1 cellular context compared by ENCODE assay signal in the genomic region with DNA sequence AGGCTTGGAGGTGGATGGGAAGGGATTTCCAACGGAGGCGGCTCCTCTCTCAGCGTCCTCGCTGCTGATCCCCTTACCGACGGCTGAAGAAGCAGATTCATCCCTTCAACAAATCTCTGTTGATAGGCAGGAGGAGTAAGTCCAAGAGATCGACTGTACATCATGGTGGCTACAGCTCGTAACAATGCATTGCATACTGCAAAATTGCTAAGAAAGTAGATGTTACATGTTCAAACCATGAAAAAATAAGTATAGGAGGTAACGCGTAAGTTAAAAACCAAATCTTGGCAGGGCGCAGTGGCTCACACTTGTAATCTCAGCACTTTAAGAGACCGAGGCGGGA.
A peak's percentile ranks its signal among the peaks of the same experiment; 100 is the strongest.
TF ChIP-seq lines count a peak whose summit lies in the region.

No MANE protein-coding gene starts in this region.

TF ChIP-seq in K562, 482 proteins besides CTCF, POLR2A, EP300 and RAD21 (continued from another document and continues in another):
- TF ChIP-seq CUX1 (CRISPR knock-in tag; IDR thresholded peaks at IDR 0.05) (no peak), ZNF583 (CRISPR knock-in tag; IDR thresholded peaks at IDR 0.05) (no peak), KLF10 (CRISPR knock-in tag; IDR thresholded peaks at IDR 0.05) (no peak), CBX1 (IDR thresholded peaks at IDR 0.05; ENCODE audit: low read depth) (no peak), HNRNPUL1 (IDR thresholded peaks at IDR 0.05; ENCODE audit: low read length) (no peak), MEF2D (tag; conservative IDR thresholded peaks at IDR 0.05; ENCODE audit: low read depth) (no peak), NCOA4 (IDR thresholded peaks at IDR 0.05; ENCODE audit: partially characterized antibody) (no peak), ZNF561 (CRISPR knock-in tag; conservative IDR thresholded peaks at IDR 0.05) (no peak), SPI1 (IDR thresholded peaks at IDR 0.05; ENCODE audit: borderline replicate concordance, low read depth, low read length) (no peak), THAP12 (CRISPR knock-in tag; IDR thresholded peaks at IDR 0.05) (0 out of 2 replicates have a peak, but pooled peaks have one; percentile 10), GTF2E2 (tag; IDR thresholded peaks at IDR 0.05) (no peak), THAP7 (CRISPR knock-in tag; IDR thresholded peaks at IDR 0.05) (no peak), SLC30A9 (CRISPR knock-in tag; IDR thresholded peaks at IDR 0.05) (no peak), SMARCA5 (IDR thresholded peaks at IDR 0.05) (no peak), XRCC5 (IDR thresholded peaks at IDR 0.05; ENCODE audit: low read depth, low read length) (no peak), MAFK (IDR thresholded peaks at IDR 0.05; ENCODE audit: low read length) (no peak), WHSC1 (IDR thresholded peaks at IDR 0.05; ENCODE audit: low read length) (no peak), ZNF445 (CRISPR knock-in tag; IDR thresholded peaks at IDR 0.05; ENCODE audit: low read depth) (no peak), ZC3H11A (IDR thresholded peaks at IDR 0.05; ENCODE audit: low read depth, low read length) (no peak), NR1H2 (CRISPR knock-in tag; IDR thresholded peaks at IDR 0.05) (no peak; the same call in 1 of the 2 replicates), MYNN (IDR thresholded peaks at IDR 0.05) (no peak), MYNN (CRISPR knock-in tag; IDR thresholded peaks at IDR 0.05) (no peak), ZBTB8A (IDR thresholded peaks at IDR 0.05; ENCODE audit: partially characterized antibody) (no peak), BRF2 (IDR thresholded peaks at IDR 0.05; ENCODE audit: borderline replicate concordance, insufficient read depth, insufficient read length) (no peak), MIER1 (IDR thresholded peaks at IDR 0.05; ENCODE audit: low read depth) (peak; percentile 88)
- TF ChIP-seq, protein P1, sequence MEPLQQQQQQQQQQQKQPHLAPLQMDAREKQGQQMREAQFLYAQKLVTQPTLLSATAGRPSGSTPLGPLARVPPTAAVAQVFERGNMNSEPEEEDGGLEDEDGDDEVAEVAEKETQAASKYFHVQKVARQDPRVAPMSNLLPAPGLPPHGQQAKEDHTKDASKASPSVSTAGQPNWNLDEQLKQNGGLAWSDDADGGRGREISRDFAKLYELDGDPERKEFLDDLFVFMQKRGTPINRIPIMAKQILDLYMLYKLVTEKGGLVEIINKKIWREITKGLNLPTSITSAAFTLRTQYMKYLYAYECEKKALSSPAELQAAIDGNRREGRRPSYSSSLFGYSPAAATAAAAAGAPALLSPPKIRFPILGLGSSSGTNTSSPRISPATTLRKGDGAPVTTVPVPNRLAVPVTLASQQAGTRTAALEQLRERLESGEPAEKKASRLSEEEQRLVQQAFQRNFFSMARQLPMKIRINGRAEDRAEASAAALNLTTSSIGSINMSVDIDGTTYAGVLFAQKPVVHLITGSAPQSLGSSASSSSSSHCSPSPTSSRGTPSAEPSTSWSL (CRISPR knock-in tag; IDR thresholded peaks at IDR 0.05; ENCODE audit: borderline replicate concordance), result no peak
- TF ChIP-seq, protein P2, sequence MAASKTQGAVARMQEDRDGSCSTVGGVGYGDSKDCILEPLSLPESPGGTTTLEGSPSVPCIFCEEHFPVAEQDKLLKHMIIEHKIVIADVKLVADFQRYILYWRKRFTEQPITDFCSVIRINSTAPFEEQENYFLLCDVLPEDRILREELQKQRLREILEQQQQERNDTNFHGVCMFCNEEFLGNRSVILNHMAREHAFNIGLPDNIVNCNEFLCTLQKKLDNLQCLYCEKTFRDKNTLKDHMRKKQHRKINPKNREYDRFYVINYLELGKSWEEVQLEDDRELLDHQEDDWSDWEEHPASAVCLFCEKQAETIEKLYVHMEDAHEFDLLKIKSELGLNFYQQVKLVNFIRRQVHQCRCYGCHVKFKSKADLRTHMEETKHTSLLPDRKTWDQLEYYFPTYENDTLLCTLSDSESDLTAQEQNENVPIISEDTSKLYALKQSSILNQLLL (CRISPR knock-in tag; IDR thresholded peaks at IDR 0.05; ENCODE audit: borderline replicate concordance), result no peak
- TF ChIP-seq, protein P3, sequence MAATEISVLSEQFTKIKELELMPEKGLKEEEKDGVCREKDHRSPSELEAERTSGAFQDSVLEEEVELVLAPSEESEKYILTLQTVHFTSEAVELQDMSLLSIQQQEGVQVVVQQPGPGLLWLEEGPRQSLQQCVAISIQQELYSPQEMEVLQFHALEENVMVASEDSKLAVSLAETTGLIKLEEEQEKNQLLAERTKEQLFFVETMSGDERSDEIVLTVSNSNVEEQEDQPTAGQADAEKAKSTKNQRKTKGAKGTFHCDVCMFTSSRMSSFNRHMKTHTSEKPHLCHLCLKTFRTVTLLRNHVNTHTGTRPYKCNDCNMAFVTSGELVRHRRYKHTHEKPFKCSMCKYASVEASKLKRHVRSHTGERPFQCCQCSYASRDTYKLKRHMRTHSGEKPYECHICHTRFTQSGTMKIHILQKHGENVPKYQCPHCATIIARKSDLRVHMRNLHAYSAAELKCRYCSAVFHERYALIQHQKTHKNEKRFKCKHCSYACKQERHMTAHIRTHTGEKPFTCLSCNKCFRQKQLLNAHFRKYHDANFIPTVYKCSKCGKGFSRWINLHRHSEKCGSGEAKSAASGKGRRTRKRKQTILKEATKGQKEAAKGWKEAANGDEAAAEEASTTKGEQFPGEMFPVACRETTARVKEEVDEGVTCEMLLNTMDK (IDR thresholded peaks at IDR 0.05; ENCODE audit: borderline replicate concordance, insufficient read depth, low read depth, low read length, poor library complexity, severe bottlenecking), result no peak
- TF ChIP-seq, protein P4, sequence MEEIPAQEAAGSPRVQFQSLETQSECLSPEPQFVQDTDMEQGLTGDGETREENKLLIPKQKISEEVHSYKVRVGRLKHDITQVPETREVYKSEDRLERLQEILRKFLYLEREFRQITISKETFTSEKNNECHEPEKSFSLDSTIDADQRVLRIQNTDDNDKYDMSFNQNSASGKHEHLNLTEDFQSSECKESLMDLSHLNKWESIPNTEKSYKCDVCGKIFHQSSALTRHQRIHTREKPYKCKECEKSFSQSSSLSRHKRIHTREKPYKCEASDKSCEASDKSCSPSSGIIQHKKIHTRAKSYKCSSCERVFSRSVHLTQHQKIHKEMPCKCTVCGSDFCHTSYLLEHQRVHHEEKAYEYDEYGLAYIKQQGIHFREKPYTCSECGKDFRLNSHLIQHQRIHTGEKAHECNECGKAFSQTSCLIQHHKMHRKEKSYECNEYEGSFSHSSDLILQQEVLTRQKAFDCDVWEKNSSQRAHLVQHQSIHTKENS (CRISPR knock-in tag; IDR thresholded peaks at IDR 0.05), result no peak
- TF ChIP-seq, protein P5, sequence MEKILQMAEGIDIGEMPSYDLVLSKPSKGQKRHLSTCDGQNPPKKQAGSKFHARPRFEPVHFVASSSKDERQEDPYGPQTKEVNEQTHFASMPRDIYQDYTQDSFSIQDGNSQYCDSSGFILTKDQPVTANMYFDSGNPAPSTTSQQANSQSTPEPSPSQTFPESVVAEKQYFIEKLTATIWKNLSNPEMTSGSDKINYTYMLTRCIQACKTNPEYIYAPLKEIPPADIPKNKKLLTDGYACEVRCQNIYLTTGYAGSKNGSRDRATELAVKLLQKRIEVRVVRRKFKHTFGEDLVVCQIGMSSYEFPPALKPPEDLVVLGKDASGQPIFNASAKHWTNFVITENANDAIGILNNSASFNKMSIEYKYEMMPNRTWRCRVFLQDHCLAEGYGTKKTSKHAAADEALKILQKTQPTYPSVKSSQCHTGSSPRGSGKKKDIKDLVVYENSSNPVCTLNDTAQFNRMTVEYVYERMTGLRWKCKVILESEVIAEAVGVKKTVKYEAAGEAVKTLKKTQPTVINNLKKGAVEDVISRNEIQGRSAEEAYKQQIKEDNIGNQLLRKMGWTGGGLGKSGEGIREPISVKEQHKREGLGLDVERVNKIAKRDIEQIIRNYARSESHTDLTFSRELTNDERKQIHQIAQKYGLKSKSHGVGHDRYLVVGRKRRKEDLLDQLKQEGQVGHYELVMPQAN (IDR thresholded peaks at IDR 0.05; ENCODE audit: borderline replicate concordance), result no peak
- TF ChIP-seq, protein P6, sequence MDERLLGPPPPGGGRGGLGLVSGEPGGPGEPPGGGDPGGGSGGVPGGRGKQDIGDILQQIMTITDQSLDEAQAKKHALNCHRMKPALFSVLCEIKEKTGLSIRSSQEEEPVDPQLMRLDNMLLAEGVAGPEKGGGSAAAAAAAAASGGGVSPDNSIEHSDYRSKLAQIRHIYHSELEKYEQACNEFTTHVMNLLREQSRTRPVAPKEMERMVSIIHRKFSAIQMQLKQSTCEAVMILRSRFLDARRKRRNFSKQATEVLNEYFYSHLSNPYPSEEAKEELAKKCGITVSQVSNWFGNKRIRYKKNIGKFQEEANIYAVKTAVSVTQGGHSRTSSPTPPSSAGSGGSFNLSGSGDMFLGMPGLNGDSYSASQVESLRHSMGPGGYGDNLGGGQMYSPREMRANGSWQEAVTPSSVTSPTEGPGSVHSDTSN (CRISPR knock-in tag; IDR thresholded peaks at IDR 0.05; ENCODE audit: low read depth), result no peak
- TF ChIP-seq, protein P6 (tag; conservative IDR thresholded peaks at IDR 0.05; ENCODE audit: low read depth), result no peak
- TF ChIP-seq, protein P7, sequence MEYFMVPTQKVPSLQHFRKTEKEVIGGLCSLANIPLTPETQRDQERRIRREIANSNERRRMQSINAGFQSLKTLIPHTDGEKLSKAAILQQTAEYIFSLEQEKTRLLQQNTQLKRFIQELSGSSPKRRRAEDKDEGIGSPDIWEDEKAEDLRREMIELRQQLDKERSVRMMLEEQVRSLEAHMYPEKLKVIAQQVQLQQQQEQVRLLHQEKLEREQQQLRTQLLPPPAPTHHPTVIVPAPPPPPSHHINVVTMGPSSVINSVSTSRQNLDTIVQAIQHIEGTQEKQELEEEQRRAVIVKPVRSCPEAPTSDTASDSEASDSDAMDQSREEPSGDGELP (CRISPR knock-in tag; IDR thresholded peaks at IDR 0.05; ENCODE audit: borderline replicate concordance), result no peak
- TF ChIP-seq, protein P8, sequence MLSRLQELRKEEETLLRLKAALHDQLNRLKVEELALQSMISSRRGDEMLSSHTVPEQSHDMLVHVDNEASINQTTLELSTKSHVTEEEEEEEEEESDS (CRISPR knock-in tag; IDR thresholded peaks at IDR 0.05), result no peak
